8 cellular contexts compared by ENCODE assay signal in the genomic region with DNA sequence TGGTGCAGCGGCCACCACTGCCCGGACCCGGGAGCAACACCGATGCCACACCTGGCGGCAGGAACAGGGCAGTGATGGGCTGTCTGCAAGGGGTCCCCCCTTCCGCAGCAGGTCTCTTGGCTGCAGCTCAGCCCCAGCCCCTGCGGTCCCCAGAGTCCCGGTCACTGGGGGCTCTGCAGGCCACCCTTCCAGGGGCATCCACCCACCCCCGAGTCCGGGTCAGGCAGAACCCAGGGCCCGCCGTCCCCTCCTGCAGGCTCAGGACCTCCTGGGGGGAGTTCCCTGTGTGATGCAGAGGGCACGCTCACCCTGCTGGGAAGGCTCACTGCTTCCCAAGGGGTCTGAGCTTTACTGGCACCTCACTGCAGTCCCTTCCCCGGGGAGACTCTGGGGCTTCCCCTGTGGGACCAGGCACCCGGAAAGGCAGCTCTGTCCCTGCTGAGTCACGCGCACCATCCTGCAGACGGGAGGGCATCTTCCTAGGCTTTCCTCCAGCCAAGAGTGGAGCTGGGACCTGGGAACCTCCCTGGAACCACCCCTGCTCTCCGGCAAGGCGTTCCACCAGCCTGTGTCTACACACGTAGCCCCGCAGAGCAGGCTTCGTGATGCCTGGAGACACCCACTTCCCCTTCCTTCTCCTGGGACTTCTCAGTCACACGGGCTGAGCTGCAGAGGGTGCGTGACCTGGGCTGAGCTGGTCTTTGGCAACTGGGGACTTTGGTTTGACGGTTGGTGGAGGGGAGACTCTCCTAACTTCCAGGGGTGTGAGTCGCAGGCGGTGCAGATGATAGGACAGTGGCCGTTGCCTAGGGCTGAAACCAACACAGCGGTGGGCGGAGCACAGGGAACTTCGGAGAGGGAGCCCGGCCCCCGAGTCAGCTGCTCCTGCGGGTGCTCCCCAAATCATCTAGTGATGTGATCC. TPM values are rescaled to one million over a fixed set of nuclear protein-coding genes. Genes with fewer than 3 reads are reported as not detected.
A peak's percentile ranks its signal among the peaks of the same experiment; 100 is the strongest.
DNase-seq lines count a peak whose midpoint lies in the region; ATAC-seq and TF ChIP-seq lines count a peak whose summit lies in the region.

No MANE protein-coding gene starts in this region.

- H3K4me3 Mint-ChIP-seq in Calu3 (ENCODE audit: low read depth, unreplicated experiment) (peak overlapping the region; percentile 68), glutamatergic neuron (ENCODE audit: unreplicated experiment) (peak overlapping the region; percentile 6)

- BruUV-seq in Calu3 (replicated peaks; lab: Mats Ljungman, UMichigan): no TSS peak

- H3K9me3 Mint-ChIP-seq in Calu3 (ENCODE audit: low read depth, unreplicated experiment) (no peaks in the 10 kb centered on the region), glutamatergic neuron (ENCODE audit: unreplicated experiment) (peaks cover 4% of the 10 kb centered on the region)

- peaks cover 21% of the 10 kb centered on the region for H3K27me3 ChIP-seq in transverse colon

- intact Hi-C loops in Calu3 (cut with micrococcal nuclease; ENCODE audit: unreplicated experiment) (no loop called here), transverse colon (cut with DNase I; ENCODE audit: low total_unique reads) (no loop called here)

- WGBS in transverse colon (ENCODE audit: low coverage in 1 of 2), 2 donors: 0 to 33% methylated on average over 4 to 33 of the region's 35 CpGs

- no peaks in the 10 kb centered on the region for H3K36me3 ChIP-seq in transverse colon

- ATAC-seq in HG02798 (IDR thresholded peaks at IDR 0.05; ENCODE audit: poor library complexity, unreplicated experiment) (peak; percentile 32), SK-N-SH treated with all-trans-retinoic acid at 6 μM for 48 hours (peak; percentile 17), HG02870 (IDR thresholded peaks at IDR 0.05; ENCODE audit: unreplicated experiment) (no peak)

- TF ChIP-seq CTCF in Calu3 (IDR thresholded peaks at IDR 0.05; ENCODE audit: unreplicated experiment): no peak
- TF ChIP-seq CTCF in glutamatergic neuron (IDR thresholded peaks at IDR 0.05; ENCODE audit: partially characterized antibody, unreplicated experiment): no peak
- TF ChIP-seq CTCF in transverse colon (IDR thresholded peaks at IDR 0.05): no peak

- H3K4me1 ChIP-seq in transverse colon: peaks cover 9 to 28% (median 26%) of the 10 kb centered on the region in 4 donors

- H3K4me3 ChIP-seq in transverse colon: peak overlapping the region in 2 of 4 donors; percentile 0 to 21

- in situ Hi-C loops in transverse colon (cut with MboI; ENCODE audit: low pct_ligation_motif_present in 1 of 4, low pct_unique_long_range_greater_than_20kb in 1 of 4, low sequenced_read_pairs in 3 of 4): no loop called here

- H3K27ac Mint-ChIP-seq in Calu3 (ENCODE audit: unreplicated experiment) (peak overlapping the region; percentile 67), glutamatergic neuron (ENCODE audit: unreplicated experiment) (peak overlapping the region; percentile 26)

- peaks cover 21% of the 10 kb centered on the region for H3K4me1 Mint-ChIP-seq in Calu3 (ENCODE audit: low read depth, unreplicated experiment)
- H3K4me1 Mint-ChIP-seq in glutamatergic neuron (ENCODE audit: low read depth, unreplicated experiment): peaks cover 6% of the 10 kb centered on the region

- H3K27me3 Mint-ChIP-seq in Calu3 (ENCODE audit: unreplicated experiment): peaks cover 24% of the 10 kb centered on the region
- H3K27me3 Mint-ChIP-seq in glutamatergic neuron (ENCODE audit: unreplicated experiment): peaks cover 5% of the 10 kb centered on the region

- TF ChIP-seq POLR2A in transverse colon (IDR thresholded peaks at IDR 0.05): peak; percentile 25

- TF ChIP-seq EP300 in transverse colon (IDR thresholded peaks at IDR 0.05; ENCODE audit: low read depth): no peak

- H3K9me3 ChIP-seq in transverse colon: no peaks in the 10 kb centered on the region

- CTCF ChIA-PET in Calu3 (lab: Charles Lee): interaction anchor here (0.6 to 2.5 kb wide), 6 partner anchors 59 to 633 kb away, joined by 3 to 7 read pairs (median 4); no protein-coding TSS in a partner anchor

- peak; percentile 65 for DNase-seq in Calu3
- no peak for DNase-seq in glutamatergic neuron
- peak; percentile 54 for DNase-seq in transverse colon
- DNase-seq in NCI-H2196 treated with DMSO at 0.1 percent for 48 hours (lab: John Stamatoyannopoulos, UW; ENCODE audit: unreplicated experiment): no peak
- no peak for DNase-seq in stimulated activated CD4-positive, alpha-beta T cell treated with anti-CD3 and anti-CD28 coated beads, Interleukin-12 subunit alpha, Interleukin-12 subunit beta, amount 100 ng/mL, for 4 hours

- H3K36me3 Mint-ChIP-seq in Calu3 (ENCODE audit: insufficient read depth, unreplicated experiment): peaks cover 28% of the 10 kb centered on the region
- no peaks in the 10 kb centered on the region for H3K36me3 Mint-ChIP-seq in glutamatergic neuron (ENCODE audit: unreplicated experiment)

- H3K27ac ChIP-seq in transverse colon: peak overlapping the region in 1 of 4 donors; percentile 50

TF ChIP-seq in SK-N-SH treated with all-trans-retinoic acid at 6 μM for 48 hours, 23 proteins besides CTCF, POLR2A, EP300 and RAD21 (continues in another document):
- no peak for TF ChIP-seq ZNF565 (CRISPR knock-in tag; conservative IDR thresholded peaks at IDR 0.05; ENCODE audit: low read depth)
- TF ChIP-seq ZNF8 (CRISPR knock-in tag; IDR thresholded peaks at IDR 0.05): no peak
- TF ChIP-seq PPARA (CRISPR knock-in tag; IDR thresholded peaks at IDR 0.05; ENCODE audit: borderline replicate concordance): no peak
- TF ChIP-seq, protein P1, sequence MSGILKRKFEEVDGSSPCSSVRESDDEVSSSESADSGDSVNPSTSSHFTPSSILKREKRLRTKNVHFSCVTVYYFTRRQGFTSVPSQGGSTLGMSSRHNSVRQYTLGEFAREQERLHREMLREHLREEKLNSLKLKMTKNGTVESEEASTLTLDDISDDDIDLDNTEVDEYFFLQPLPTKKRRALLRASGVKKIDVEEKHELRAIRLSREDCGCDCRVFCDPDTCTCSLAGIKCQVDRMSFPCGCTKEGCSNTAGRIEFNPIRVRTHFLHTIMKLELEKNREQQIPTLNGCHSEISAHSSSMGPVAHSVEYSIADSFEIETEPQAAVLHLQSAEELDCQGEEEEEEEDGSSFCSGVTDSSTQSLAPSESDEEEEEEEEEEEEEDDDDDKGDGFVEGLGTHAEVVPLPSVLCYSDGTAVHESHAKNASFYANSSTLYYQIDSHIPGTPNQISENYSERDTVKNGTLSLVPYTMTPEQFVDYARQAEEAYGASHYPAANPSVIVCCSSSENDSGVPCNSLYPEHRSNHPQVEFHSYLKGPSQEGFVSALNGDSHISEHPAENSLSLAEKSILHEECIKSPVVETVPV (CRISPR knock-in tag; IDR thresholded peaks at IDR 0.05): no peak
- TF ChIP-seq, protein P2, sequence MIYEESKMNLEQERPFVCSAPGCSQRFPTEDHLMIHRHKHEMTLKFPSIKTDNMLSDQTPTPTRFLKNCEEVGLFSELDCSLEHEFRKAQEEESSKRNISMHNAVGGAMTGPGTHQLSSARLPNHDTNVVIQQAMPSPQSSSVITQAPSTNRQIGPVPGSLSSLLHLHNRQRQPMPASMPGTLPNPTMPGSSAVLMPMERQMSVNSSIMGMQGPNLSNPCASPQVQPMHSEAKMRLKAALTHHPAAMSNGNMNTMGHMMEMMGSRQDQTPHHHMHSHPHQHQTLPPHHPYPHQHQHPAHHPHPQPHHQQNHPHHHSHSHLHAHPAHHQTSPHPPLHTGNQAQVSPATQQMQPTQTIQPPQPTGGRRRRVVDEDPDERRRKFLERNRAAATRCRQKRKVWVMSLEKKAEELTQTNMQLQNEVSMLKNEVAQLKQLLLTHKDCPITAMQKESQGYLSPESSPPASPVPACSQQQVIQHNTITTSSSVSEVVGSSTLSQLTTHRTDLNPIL (CRISPR knock-in tag; IDR thresholded peaks at IDR 0.05; ENCODE audit: low read depth): no peak
- TF ChIP-seq TCF4 (CRISPR knock-in tag; IDR thresholded peaks at IDR 0.05; ENCODE audit: borderline replicate concordance): no peak
- no peak for TF ChIP-seq OSR1 (CRISPR knock-in tag; IDR thresholded peaks at IDR 0.05)
- no peak for TF ChIP-seq ZNF70 (CRISPR knock-in tag; IDR thresholded peaks at IDR 0.05)
- no peak for TF ChIP-seq BACH2 (CRISPR knock-in tag; IDR thresholded peaks at IDR 0.05; ENCODE audit: borderline replicate concordance)
- TF ChIP-seq GLIS3 (CRISPR knock-in tag; IDR thresholded peaks at IDR 0.05): no peak
- TF ChIP-seq, protein P3, sequence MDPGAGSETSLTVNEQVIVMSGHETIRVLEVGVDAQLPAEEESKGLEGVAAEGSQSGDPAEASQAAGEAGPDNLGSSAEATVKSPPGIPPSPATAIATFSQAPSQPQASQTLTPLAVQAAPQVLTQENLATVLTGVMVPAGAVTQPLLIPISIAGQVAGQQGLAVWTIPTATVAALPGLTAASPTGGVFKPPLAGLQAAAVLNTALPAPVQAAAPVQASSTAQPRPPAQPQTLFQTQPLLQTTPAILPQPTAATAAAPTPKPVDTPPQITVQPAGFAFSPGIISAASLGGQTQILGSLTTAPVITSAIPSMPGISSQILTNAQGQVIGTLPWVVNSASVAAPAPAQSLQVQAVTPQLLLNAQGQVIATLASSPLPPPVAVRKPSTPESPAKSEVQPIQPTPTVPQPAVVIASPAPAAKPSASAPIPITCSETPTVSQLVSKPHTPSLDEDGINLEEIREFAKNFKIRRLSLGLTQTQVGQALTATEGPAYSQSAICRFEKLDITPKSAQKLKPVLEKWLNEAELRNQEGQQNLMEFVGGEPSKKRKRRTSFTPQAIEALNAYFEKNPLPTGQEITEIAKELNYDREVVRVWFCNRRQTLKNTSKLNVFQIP (CRISPR knock-in tag; IDR thresholded peaks at IDR 0.05; ENCODE audit: borderline replicate concordance, low read depth): no peak
- TF ChIP-seq RARB (CRISPR knock-in tag; IDR thresholded peaks at IDR 0.05): no peak

RNA-seq across cellular contexts. Expression of a gene that starts 23.4 kb away (rescaled TPM):
- 66.5 and 72.3 TPM in 2 replicates for total RNA-seq in Calu3 (2022)
- total RNA-seq in glutamatergic neuron (ENCODE audit: unreplicated experiment): 60.8 TPM
- total RNA-seq in transverse colon: 10 to 100 TPM; 25.1 to 64.8 (median 46.6) TPM

RNA-seq across cellular contexts. Expression of a gene that starts 32.3 kb away (rescaled TPM):
- total RNA-seq in Calu3 (2022): 94.7 and 101 TPM in 2 replicates
- 57.7 TPM for total RNA-seq in glutamatergic neuron (ENCODE audit: unreplicated experiment)
- 100 to 1,000 TPM in 3 of 4 donors, 10 to 100 TPM in 1; 75.4 to 206 (median 114) TPM for total RNA-seq in transverse colon

RNA-seq across cellular contexts. Expression of a gene that starts 51.6 kb away (rescaled TPM):
- 160 and 167 TPM in 2 replicates for total RNA-seq in Calu3 (2022)
- total RNA-seq in glutamatergic neuron (ENCODE audit: unreplicated experiment): 167 TPM
- total RNA-seq in transverse colon: 100 to 1,000 TPM in 3 of 4 donors, 10 to 100 TPM in 1; 96.1 to 205 (median 150) TPM

RNA-seq across cellular contexts. Expression of a gene that starts 51.8 kb away (rescaled TPM):
- total RNA-seq in Calu3 (2022) (35.4 and 40.1 TPM in 2 replicates), glutamatergic neuron (ENCODE audit: unreplicated experiment) (55.2 TPM), transverse colon (10 to 100 TPM; 16.3 to 52.0 (median 33.1) TPM)

Comparison
In these comparisons a context has a peak if more than half of its experiments do, and no peak if none do; other contexts are left out.
1. DNase-seq: peak in Calu3 (single experiment) and transverse colon (single experiment); none in glutamatergic neuron (single experiment), NCI-H2196 treated with DMSO at 0.1 percent for 48 hours (single experiment) and stimulated activated CD4-positive, alpha-beta T cell treated with anti-CD3 and anti-CD28 coated beads, Interleukin-12 subunit alpha, Interleukin-12 subunit beta, amount 100 ng/mL, for 4 hours (single experiment).